20 cellular contexts compared by ENCODE assay signal in the genomic region with DNA sequence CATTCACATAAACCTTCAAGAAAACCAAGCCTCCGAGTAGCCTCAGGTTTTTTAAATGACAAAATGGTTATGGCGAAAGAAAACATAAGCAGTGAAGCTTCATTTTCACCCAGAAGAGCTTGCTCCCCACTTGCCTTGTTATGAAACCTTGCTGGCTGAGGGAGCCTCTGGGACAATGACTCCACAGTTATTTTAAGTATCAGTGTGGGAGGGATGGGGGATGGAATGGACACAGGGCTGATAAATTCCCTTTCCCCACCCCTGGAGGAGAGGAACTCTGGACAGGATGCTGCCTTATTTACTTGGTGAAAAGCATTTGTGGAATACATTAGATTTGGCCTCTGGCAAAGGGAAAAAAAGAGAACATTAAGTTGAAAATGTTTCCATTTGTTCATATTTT.
DNase-seq lines count a peak whose midpoint lies in the region; ATAC-seq, FAIRE-seq and TF ChIP-seq lines count a peak whose summit lies in the region.
"Had no signal": no experiment of that assay in that cellular context is flagged by ENCODE, and none has a peak within 500 bp of the region (broad histone marks: within the 10 kb centered on the region; RNA-seq: fewer than 3 reads in every experiment).

No MANE protein-coding gene starts in this region.

- TF ChIP-seq EP300 in A549 (IDR thresholded peaks at IDR 0.05) (no peak), gastroesophageal sphincter (IDR thresholded peaks at IDR 0.05) (no peak)

- TF ChIP-seq POLR2A in A549 (IDR thresholded peaks at IDR 0.05; ENCODE audit: low read length) = no peak
- no peak for TF ChIP-seq POLR2A in gastroesophageal sphincter (IDR thresholded peaks at IDR 0.05)

- H3K36me3 ChIP-seq in gastroesophageal sphincter = no peaks in the 10 kb centered on the region
- H3K36me3 ChIP-seq: tibial artery had no signal

- CTCF ChIA-PET in A549 (lab: Yijun Ruan, JAX) = no interaction called here

- H3K9me3 Mint-ChIP-seq in nephron (no peaks in the 10 kb centered on the region), glutamatergic neuron (ENCODE audit: unreplicated experiment) (no peaks in the 10 kb centered on the region)
- H3K9me3 Mint-ChIP-seq: activated CD8-positive, alpha-beta T cell treated with anti-CD3 and anti-CD28 coated beads for 36 hours; T-helper 2 cell treated with Interferon-gamma antibody and Interleukin-4, amounts not matched to agents 5 μg/mL and 100 μg/mL, for 36 hours had no signal

- TF ChIP-seq CTCF in A549 (IDR thresholded peaks at IDR 0.05) = no peak
- TF ChIP-seq CTCF in gastroesophageal sphincter (IDR thresholded peaks at IDR 0.05) = no peak
- TF ChIP-seq CTCF in nephron (IDR thresholded peaks at IDR 0.05; ENCODE audit: unreplicated experiment in 3 of 3) = no peak
- no peak for TF ChIP-seq CTCF in glutamatergic neuron (IDR thresholded peaks at IDR 0.05; ENCODE audit: partially characterized antibody, unreplicated experiment)

- H3K36me3 Mint-ChIP-seq in nephron (ENCODE audit: low read depth) (no peaks in the 10 kb centered on the region), glutamatergic neuron (ENCODE audit: unreplicated experiment) (no peaks in the 10 kb centered on the region)
- H3K36me3 Mint-ChIP-seq: natural killer cell had no signal

- TF ChIP-seq RAD21 in A549 (conservative IDR thresholded peaks at IDR 0.05 in 1 of 2, IDR thresholded peaks at IDR 0.05 in 1 of 2) = no peak

- peak in 1 of 2 experiments; percentile 10 for DNase-seq in A549 (ENCODE audit: low read depth in 1 of 2, low spot score in 1 of 2)
- DNase-seq in NCI-H226 = peak; percentile 4
- DNase-seq in glutamatergic neuron = no peak
- DNase-seq in cerebellar nuclear complex (lab: John Stamatoyannopoulos, UW) = no peak
- DNase-seq: activated CD8-positive, alpha-beta T cell treated with anti-CD3 and anti-CD28 coated beads for 36 hours; activated effector memory CD4-positive, alpha-beta T cell treated with anti-CD3 and anti-CD28 coated beads, Interleukin-2, amount 50 U/mL, for 16 hours; H9; MM.1S; natural killer cell; NCI-H510A had no signal

- ATAC-seq in A549 (no peak), gastroesophageal sphincter (peak; percentile 82), HG02571 (IDR thresholded peaks at IDR 0.05; ENCODE audit: unreplicated experiment) (no peak), GM18502 (IDR thresholded peaks at IDR 0.05; ENCODE audit: poor library complexity, unreplicated experiment) (no peak)
- ATAC-seq: activated CD8-positive, alpha-beta T cell treated with anti-CD3 and anti-CD28 coated beads for 36 hours; natural killer cell had no signal

- POLR2A ChIA-PET in A549 (lab: Yijun Ruan, JAX) = no interaction called here

- no peaks in the 10 kb centered on the region for H3K27me3 ChIP-seq in gastroesophageal sphincter
- H3K27me3 ChIP-seq: tibial artery had no signal

- H3K27me3 Mint-ChIP-seq in nephron (ENCODE audit: low read depth) (no peaks in the 10 kb centered on the region), glutamatergic neuron (ENCODE audit: unreplicated experiment) (no peaks in the 10 kb centered on the region)
- H3K27me3 Mint-ChIP-seq: activated CD8-positive, alpha-beta T cell treated with anti-CD3 and anti-CD28 coated beads for 36 hours had no signal

- WGBS in A549 (ENCODE audit: missing lambda C conversion rate) = 68% methylated on average over 2 of the region's 2 CpGs
- 0 to 60% methylated on average over 1 of the region's 2 CpGs for WGBS in gastroesophageal sphincter (ENCODE audit: low coverage in 1 of 2), 2 donors

- H3K4me1 ChIP-seq in A549 (peaks cover 7% of the 10 kb centered on the region; the same call in 2 of the 3 replicates), gastroesophageal sphincter (peaks cover 0 to 34% (median 0%) of the 10 kb centered on the region in 3 donors)

- H3K27ac Mint-ChIP-seq in nephron (peak overlapping the region; percentile 41 to 88 (median 87)), glutamatergic neuron (ENCODE audit: unreplicated experiment) (no peak overlapping the region)
- H3K27ac Mint-ChIP-seq: activated CD8-positive, alpha-beta T cell treated with anti-CD3 and anti-CD28 coated beads for 36 hours; natural killer cell; T-helper 2 cell treated with Interferon-gamma antibody and Interleukin-4, amounts not matched to agents 5 μg/mL and 100 μg/mL, for 36 hours had no signal

- H3K4me3 ChIP-seq in A549 = no peak overlapping the region
- H3K4me3 ChIP-seq in gastroesophageal sphincter = no peak overlapping the region
- H3K4me3 ChIP-seq: tibial artery had no signal

- peak overlapping the region; percentile 35; the same call in 2 of the 3 replicates for H3K4me2 ChIP-seq in A549

- H3K4me1 Mint-ChIP-seq in nephron (peaks cover 10% of the 10 kb centered on the region), glutamatergic neuron (ENCODE audit: low read depth, unreplicated experiment) (no peaks in the 10 kb centered on the region)
- H3K4me1 Mint-ChIP-seq: natural killer cell had no signal

- H3K27ac ChIP-seq in A549 (peak overlapping the region in 1 of 2 experiments; percentile 30; a peak in 3 of 6 replicates), gastroesophageal sphincter (peak overlapping the region; percentile 34 to 66 (median 58))
- H3K27ac ChIP-seq: epithelial cell of prostate, RWPE1, tibial artery had no signal

- H3K4me3 Mint-ChIP-seq in nephron (peak overlapping the region in 1 of 3 experiments; percentile 24), glutamatergic neuron (ENCODE audit: unreplicated experiment) (no peak overlapping the region)
- H3K4me3 Mint-ChIP-seq: activated CD8-positive, alpha-beta T cell treated with anti-CD3 and anti-CD28 coated beads for 36 hours; H9; natural killer cell; T-helper 2 cell treated with Interferon-gamma antibody and Interleukin-4, amounts not matched to agents 5 μg/mL and 100 μg/mL, for 36 hours had no signal

- no peak for FAIRE-seq in A549 (lab: Jason Lieb, UNC)
- FAIRE-seq: A204.1, bronchial epithelial cell had no signal

- H3K9me3 ChIP-seq in A549 = no peaks in the 10 kb centered on the region
- H3K9me3 ChIP-seq in gastroesophageal sphincter = no peaks in the 10 kb centered on the region
- H3K9me3 ChIP-seq: tibial artery had no signal

TF ChIP-seq in A549, 52 proteins besides CTCF, POLR2A, EP300 and RAD21:
- TF ChIP-seq ZFP36 (IDR thresholded peaks at IDR 0.05; ENCODE audit: borderline replicate concordance, partially characterized antibody) (no peak), KDM1A (IDR thresholded peaks at IDR 0.05; ENCODE audit: low read depth) (no peak)
